ENCODE assay signal across 1 cellular context in the genomic region with DNA sequence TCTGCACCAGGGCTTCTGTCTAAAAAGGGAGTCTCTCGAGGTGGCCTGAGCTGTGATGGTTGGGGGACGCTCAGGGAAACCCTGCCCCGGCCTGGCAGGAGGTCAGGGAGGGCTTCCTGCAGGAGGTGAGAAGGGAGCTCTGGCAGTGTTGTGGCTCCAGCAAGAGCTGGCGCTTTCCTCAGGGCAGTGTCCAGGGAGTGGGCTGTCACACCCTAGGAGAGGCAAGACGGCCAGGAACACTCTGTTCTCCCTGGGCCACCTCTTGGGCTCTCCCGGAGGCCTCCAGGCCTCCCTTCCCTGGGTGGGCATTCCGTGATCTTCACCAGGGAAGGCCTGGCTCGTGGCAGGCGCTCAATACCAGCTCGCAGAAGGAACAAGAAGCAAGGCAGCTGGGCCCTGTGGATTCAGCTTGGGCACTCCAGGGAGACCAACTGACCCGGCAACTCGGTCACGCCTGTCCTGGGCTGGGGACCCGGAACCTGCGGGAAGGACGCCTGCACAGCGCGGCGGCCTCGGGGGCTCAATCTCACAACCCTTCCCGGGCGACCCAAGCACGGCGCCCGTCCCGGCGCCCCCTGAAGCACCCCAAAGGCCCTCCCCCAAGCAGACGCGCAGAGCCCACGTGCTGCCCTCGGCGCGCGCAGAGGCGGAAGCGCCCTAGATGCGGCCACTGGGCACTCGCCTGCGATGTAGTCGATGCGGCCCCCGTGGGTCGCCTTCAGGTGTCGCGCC.
TF ChIP-seq lines count a peak whose summit lies in the region.

No MANE protein-coding gene starts in this region.

TF ChIP-seq in HepG2, 621 proteins besides CTCF, POLR2A, EP300 and RAD21 (continued from another document and continues in another):
- TF ChIP-seq, protein P1, sequence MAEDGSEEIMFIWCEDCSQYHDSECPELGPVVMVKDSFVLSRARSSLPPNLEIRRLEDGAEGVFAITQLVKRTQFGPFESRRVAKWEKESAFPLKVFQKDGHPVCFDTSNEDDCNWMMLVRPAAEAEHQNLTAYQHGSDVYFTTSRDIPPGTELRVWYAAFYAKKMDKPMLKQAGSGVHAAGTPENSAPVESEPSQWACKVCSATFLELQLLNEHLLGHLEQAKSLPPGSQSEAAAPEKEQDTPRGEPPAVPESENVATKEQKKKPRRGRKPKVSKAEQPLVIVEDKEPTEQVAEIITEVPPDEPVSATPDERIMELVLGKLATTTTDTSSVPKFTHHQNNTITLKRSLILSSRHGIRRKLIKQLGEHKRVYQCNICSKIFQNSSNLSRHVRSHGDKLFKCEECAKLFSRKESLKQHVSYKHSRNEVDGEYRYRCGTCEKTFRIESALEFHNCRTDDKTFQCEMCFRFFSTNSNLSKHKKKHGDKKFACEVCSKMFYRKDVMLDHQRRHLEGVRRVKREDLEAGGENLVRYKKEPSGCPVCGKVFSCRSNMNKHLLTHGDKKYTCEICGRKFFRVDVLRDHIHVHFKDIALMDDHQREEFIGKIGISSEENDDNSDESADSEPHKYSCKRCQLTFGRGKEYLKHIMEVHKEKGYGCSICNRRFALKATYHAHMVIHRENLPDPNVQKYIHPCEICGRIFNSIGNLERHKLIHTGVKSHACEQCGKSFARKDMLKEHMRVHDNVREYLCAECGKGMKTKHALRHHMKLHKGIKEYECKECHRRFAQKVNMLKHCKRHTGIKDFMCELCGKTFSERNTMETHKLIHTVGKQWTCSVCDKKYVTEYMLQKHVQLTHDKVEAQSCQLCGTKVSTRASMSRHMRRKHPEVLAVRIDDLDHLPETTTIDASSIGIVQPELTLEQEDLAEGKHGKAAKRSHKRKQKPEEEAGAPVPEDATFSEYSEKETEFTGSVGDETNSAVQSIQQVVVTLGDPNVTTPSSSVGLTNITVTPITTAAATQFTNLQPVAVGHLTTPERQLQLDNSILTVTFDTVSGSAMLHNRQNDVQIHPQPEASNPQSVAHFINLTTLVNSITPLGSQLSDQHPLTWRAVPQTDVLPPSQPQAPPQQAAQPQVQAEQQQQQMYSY (CRISPR knock-in tag; IDR thresholded peaks at IDR 0.05): no peak
- TF ChIP-seq BORCS8-MEF2B (CRISPR knock-in tag; IDR thresholded peaks at IDR 0.05) (peak; percentile 95; the same call in 1 of the 2 replicates), FOXP1 (IDR thresholded peaks at IDR 0.05) (no peak), FOXP1 (CRISPR knock-in tag; IDR thresholded peaks at IDR 0.05) (no peak), ZBTB42 (CRISPR knock-in tag; IDR thresholded peaks at IDR 0.05) (no peak; the same call in 1 of the 2 replicates), ZNF557 (CRISPR knock-in tag; IDR thresholded peaks at IDR 0.05) (peak; percentile 70; the same call in 1 of the 2 replicates), DMAP1 (CRISPR knock-in tag; IDR thresholded peaks at IDR 0.05) (no peak), ZNF224 (CRISPR knock-in tag; IDR thresholded peaks at IDR 0.05) (peak; percentile 38; the same call in 1 of the 2 replicates), SALL1 (CRISPR knock-in tag; IDR thresholded peaks at IDR 0.05) (peak; percentile 69; the same call in 1 of the 2 replicates), RFX3 (CRISPR knock-in tag; IDR thresholded peaks at IDR 0.05) (no peak), NFKB2 (CRISPR knock-in tag; IDR thresholded peaks at IDR 0.05; ENCODE audit: borderline replicate concordance) (peak; percentile 92; the same call in 1 of the 2 replicates), ZNF138 (CRISPR knock-in tag; IDR thresholded peaks at IDR 0.05; ENCODE audit: low read depth) (0 out of 2 replicates have a peak, but pooled peaks have one; percentile 60), MED13 (CRISPR knock-in tag; IDR thresholded peaks at IDR 0.05) (no peak; the same call in 1 of the 2 replicates), ZNF766 (CRISPR knock-in tag; IDR thresholded peaks at IDR 0.05; ENCODE audit: borderline replicate concordance) (peak; percentile 86; the same call in 1 of the 2 replicates), ZBTB8A (CRISPR knock-in tag; IDR thresholded peaks at IDR 0.05; ENCODE audit: borderline replicate concordance, low read depth) (no peak; the same call in 1 of the 2 replicates), ZEB1 (IDR thresholded peaks at IDR 0.05; ENCODE audit: insufficient replicate concordance, low read depth) (no peak), KMT2A (CRISPR knock-in tag; IDR thresholded peaks at IDR 0.05) (peak; percentile 41), PHF21A (CRISPR knock-in tag; IDR thresholded peaks at IDR 0.05) (no peak), SIN3A (IDR thresholded peaks at IDR 0.05; ENCODE audit: borderline replicate concordance, low read depth, low read length) (peak; percentile 78; the same call in 1 of the 2 replicates), ZNF776 (CRISPR knock-in tag; IDR thresholded peaks at IDR 0.05) (peak; percentile 71), ZFP37 (CRISPR knock-in tag; IDR thresholded peaks at IDR 0.05; ENCODE audit: borderline replicate concordance) (0 out of 2 replicates have a peak, but pooled peaks have one; percentile 63), ZFP36 (IDR thresholded peaks at IDR 0.05; ENCODE audit: borderline replicate concordance, low read depth, low read length, partially characterized antibody) (peak; percentile 49), ELF4 (CRISPR knock-in tag; IDR thresholded peaks at IDR 0.05; ENCODE audit: borderline replicate concordance) (no peak; the same call in 1 of the 2 replicates), ELF3 (CRISPR knock-in tag; IDR thresholded peaks at IDR 0.05) (peak; percentile 58)
- TF ChIP-seq, protein P2, sequence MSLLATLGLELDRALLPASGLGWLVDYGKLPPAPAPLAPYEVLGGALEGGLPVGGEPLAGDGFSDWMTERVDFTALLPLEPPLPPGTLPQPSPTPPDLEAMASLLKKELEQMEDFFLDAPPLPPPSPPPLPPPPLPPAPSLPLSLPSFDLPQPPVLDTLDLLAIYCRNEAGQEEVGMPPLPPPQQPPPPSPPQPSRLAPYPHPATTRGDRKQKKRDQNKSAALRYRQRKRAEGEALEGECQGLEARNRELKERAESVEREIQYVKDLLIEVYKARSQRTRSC (CRISPR knock-in tag; IDR thresholded peaks at IDR 0.05; ENCODE audit: low read depth): peak; percentile 65; the same call in 1 of the 2 replicates
- TF ChIP-seq, protein P3, sequence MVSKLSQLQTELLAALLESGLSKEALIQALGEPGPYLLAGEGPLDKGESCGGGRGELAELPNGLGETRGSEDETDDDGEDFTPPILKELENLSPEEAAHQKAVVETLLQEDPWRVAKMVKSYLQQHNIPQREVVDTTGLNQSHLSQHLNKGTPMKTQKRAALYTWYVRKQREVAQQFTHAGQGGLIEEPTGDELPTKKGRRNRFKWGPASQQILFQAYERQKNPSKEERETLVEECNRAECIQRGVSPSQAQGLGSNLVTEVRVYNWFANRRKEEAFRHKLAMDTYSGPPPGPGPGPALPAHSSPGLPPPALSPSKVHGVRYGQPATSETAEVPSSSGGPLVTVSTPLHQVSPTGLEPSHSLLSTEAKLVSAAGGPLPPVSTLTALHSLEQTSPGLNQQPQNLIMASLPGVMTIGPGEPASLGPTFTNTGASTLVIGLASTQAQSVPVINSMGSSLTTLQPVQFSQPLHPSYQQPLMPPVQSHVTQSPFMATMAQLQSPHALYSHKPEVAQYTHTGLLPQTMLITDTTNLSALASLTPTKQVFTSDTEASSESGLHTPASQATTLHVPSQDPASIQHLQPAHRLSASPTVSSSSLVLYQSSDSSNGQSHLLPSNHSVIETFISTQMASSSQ (IDR thresholded peaks at IDR 0.05; ENCODE audit: low read depth): no peak
- TF ChIP-seq, protein P3 (CRISPR knock-in tag; IDR thresholded peaks at IDR 0.05; ENCODE audit: borderline replicate concordance): peak; percentile 52; the same call in 1 of the 2 replicates
- TF ChIP-seq, protein P4, sequence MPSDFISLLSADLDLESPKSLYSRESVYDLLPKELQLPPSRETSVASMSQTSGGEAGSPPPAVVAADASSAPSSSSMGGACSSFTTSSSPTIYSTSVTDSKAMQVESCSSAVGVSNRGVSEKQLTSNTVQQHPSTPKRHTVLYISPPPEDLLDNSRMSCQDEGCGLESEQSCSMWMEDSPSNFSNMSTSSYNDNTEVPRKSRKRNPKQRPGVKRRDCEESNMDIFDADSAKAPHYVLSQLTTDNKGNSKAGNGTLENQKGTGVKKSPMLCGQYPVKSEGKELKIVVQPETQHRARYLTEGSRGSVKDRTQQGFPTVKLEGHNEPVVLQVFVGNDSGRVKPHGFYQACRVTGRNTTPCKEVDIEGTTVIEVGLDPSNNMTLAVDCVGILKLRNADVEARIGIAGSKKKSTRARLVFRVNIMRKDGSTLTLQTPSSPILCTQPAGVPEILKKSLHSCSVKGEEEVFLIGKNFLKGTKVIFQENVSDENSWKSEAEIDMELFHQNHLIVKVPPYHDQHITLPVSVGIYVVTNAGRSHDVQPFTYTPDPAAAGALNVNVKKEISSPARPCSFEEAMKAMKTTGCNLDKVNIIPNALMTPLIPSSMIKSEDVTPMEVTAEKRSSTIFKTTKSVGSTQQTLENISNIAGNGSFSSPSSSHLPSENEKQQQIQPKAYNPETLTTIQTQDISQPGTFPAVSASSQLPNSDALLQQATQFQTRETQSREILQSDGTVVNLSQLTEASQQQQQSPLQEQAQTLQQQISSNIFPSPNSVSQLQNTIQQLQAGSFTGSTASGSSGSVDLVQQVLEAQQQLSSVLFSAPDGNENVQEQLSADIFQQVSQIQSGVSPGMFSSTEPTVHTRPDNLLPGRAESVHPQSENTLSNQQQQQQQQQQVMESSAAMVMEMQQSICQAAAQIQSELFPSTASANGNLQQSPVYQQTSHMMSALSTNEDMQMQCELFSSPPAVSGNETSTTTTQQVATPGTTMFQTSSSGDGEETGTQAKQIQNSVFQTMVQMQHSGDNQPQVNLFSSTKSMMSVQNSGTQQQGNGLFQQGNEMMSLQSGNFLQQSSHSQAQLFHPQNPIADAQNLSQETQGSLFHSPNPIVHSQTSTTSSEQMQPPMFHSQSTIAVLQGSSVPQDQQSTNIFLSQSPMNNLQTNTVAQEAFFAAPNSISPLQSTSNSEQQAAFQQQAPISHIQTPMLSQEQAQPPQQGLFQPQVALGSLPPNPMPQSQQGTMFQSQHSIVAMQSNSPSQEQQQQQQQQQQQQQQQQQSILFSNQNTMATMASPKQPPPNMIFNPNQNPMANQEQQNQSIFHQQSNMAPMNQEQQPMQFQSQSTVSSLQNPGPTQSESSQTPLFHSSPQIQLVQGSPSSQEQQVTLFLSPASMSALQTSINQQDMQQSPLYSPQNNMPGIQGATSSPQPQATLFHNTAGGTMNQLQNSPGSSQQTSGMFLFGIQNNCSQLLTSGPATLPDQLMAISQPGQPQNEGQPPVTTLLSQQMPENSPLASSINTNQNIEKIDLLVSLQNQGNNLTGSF (CRISPR knock-in tag; IDR thresholded peaks at IDR 0.05): peak; percentile 35; the same call in 1 of the 2 replicates
- TF ChIP-seq, protein P5, sequence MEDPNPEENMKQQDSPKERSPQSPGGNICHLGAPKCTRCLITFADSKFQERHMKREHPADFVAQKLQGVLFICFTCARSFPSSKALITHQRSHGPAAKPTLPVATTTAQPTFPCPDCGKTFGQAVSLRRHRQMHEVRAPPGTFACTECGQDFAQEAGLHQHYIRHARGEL (CRISPR knock-in tag; IDR thresholded peaks at IDR 0.05): peak; percentile 65; the same call in 1 of the 2 replicates
- TF ChIP-seq, protein P6, sequence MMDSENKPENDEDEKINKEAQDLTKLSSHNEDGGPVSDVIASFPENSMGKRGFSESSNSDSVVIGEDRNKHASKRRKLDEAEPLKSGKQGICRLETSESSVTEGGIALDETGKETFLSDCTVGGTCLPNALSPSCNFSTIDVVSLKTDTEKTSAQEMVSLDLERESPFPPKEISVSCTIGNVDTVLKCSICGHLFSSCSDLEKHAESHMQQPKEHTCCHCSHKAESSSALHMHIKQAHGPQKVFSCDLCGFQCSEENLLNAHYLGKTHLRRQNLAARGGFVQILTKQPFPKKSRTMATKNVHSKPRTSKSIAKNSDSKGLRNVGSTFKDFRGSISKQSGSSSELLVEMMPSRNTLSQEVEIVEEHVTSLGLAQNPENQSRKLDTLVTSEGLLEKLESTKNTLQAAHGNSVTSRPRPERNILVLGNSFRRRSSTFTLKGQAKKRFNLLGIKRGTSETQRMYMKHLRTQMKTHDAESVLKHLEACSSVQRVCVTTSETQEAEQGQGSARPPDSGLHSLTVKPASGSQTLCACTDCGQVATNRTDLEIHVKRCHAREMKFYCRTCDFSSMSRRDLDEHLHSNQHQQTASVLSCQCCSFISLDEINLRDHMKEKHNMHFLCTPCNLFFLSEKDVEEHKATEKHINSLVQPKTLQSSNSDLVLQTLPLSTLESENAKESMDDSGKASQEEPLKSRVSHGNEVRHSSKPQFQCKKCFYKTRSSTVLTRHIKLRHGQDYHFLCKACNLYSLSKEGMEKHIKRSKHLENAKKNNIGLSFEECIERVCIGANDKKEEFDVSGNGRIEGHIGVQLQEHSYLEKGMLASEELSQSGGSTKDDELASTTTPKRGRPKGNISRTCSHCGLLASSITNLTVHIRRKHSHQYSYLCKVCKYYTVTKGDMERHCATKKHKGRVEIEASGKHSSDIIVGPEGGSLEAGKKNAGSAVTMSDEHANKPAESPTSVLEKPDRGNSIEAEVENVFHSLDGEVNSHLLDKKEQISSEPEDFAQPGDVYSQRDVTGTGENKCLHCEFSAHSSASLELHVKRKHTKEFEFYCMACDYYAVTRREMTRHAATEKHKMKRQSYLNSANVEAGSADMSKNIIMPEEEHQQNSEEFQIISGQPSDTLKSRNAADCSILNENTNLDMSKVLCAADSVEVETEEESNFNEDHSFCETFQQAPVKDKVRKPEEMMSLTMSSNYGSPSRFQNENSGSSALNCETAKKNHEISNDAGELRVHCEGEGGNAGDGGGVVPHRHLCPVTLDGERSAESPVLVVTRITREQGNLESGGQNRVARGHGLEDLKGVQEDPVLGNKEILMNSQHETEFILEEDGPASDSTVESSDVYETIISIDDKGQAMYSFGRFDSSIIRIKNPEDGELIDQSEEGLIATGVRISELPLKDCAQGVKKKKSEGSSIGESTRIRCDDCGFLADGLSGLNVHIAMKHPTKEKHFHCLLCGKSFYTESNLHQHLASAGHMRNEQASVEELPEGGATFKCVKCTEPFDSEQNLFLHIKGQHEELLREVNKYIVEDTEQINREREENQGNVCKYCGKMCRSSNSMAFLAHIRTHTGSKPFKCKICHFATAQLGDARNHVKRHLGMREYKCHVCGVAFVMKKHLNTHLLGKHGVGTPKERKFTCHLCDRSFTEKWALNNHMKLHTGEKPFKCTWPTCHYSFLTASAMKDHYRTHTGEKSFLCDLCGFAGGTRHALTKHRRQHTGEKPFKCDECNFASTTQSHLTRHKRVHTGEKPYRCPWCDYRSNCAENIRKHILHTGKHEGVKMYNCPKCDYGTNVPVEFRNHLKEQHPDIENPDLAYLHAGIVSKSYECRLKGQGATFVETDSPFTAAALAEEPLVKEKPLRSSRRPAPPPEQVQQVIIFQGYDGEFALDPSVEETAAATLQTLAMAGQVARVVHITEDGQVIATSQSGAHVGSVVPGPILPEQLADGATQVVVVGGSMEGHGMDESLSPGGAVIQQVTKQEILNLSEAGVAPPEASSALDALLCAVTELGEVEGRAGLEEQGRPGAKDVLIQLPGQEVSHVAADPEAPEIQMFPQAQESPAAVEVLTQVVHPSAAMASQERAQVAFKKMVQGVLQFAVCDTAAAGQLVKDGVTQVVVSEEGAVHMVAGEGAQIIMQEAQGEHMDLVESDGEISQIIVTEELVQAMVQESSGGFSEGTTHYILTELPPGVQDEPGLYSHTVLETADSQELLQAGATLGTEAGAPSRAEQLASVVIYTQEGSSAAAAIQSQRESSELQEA (CRISPR knock-in tag; IDR thresholded peaks at IDR 0.05; ENCODE audit: not compliant biosample characterization): peak; percentile 67
